ENCODE assay signal across 7 cellular contexts in genomic region chr6:167882244-167882643, GRCh38.
"Had no signal": no experiment of that assay in that cellular context is flagged by ENCODE, and none has a peak within 500 bp of the region (broad histone marks: within the 10 kb centered on the region; RNA-seq: fewer than 3 reads in every experiment).

No MANE protein-coding gene starts in this region.

- H3K27me3 Mint-ChIP-seq: IgD-negative memory B cell had no signal

- H3K27ac ChIP-seq: HL-60 had no signal

- DNase-seq: H9, HCEC 1CT, Kasumi-1, KG1 had no signal

- H3K4me2 ChIP-seq: GM23338 had no signal

- H3K27ac Mint-ChIP-seq: IgD-negative memory B cell had no signal

- H3K4me3 ChIP-seq: GM23338 had no signal

- H3K9me3 Mint-ChIP-seq: GM23338, H9, IgD-negative memory B cell had no signal

- H3K4me1 Mint-ChIP-seq: IgD-negative memory B cell had no signal

- H2AFZ ChIP-seq: GM23338 had no signal

- H3K4me3 Mint-ChIP-seq: GM23338, H9, IgD-negative memory B cell had no signal
